8 cellular contexts compared by ENCODE assay signal in genomic region chr11:64778473-64779298, GRCh38. TPM values are rescaled to one million over a fixed set of nuclear protein-coding genes. Genes with fewer than 3 reads are reported as not detected.
A peak's percentile ranks its signal among the peaks of the same experiment; 100 is the strongest.
DNase-seq lines count a peak whose midpoint lies in the region; ATAC-seq and TF ChIP-seq lines count a peak whose summit lies in the region.

SF1 (minus strand) TSS chr11:64778542; CDS start chr11:64778392, 150 bp downstream.

- peaks cover 35% of the 10 kb centered on the region for H3K36me3 ChIP-seq in SU-DHL-6 (ENCODE audit: low read length)
- H3K36me3 ChIP-seq in ovary, result no peaks in the 10 kb centered on the region
- H3K36me3 ChIP-seq in thyroid gland, result peaks cover 25 to 26% of the 10 kb centered on the region in 2 donors

- H3K27me3 ChIP-seq in SU-DHL-6 (ENCODE audit: low read length) (no peaks in the 10 kb centered on the region), ovary (no peaks in the 10 kb centered on the region), thyroid gland (no peaks in the 10 kb centered on the region)

- no peak for TF ChIP-seq CTCF in GM12864 (IDR thresholded peaks at IDR 0.05; ENCODE audit: low read depth, low read length, missing control alignments)
- TF ChIP-seq CTCF in SU-DHL-6 (IDR thresholded peaks at IDR 0.05; ENCODE audit: insufficient read depth, low read length, poor library complexity, severe bottlenecking), result no peak
- peak in 1 of 3 donors; percentile 50 for TF ChIP-seq CTCF in ovary (IDR thresholded peaks at IDR 0.05)
- TF ChIP-seq CTCF in thyroid gland (IDR thresholded peaks at IDR 0.05), result no peak

- peak within 1 kb of the TSS; percentile 76 for H3K4me3 ChIP-seq in GM12864 (ENCODE audit: low read depth, low read length)
- peak within 1 kb of the TSS; percentile 87 for H3K4me3 ChIP-seq in SU-DHL-6 (ENCODE audit: insufficient read depth, low read length, poor library complexity, severe bottlenecking)
- H3K4me3 ChIP-seq in ovary, result peak within 1 kb of the TSS; percentile 74
- peak within 1 kb of the TSS; percentile 75 to 92 (median 86) for H3K4me3 ChIP-seq in thyroid gland (replicated peaks in 1 of 3)

- H3K4me1 ChIP-seq in ovary (ENCODE audit: insufficient read depth) (peaks cover 7% of the 10 kb centered on the region), thyroid gland (peaks cover 17 to 23% of the 10 kb centered on the region in 2 donors)

- intact Hi-C loops in Right ventricle myocardium inferior (cut with DNase I) (loop anchor here (2.0 kb wide), 1 partner anchor 36 kb away; no protein-coding TSS in a partner anchor), ovary (cut with DNase I) (loop anchor here in 1 of 4 donors (5.0 kb wide), 1 partner anchor 36 kb away; the partner anchor contains the start of gene RASGRP2), thyroid gland (cut with DNase I) (no loop called here)

- peaks cover 38% of the 10 kb centered on the region for H3F3A ChIP-seq in SU-DHL-6 (ENCODE audit: insufficient read depth)

- H2AFZ ChIP-seq in SU-DHL-6 (ENCODE audit: low read depth, low read length, severe bottlenecking), result peak within 1 kb of the TSS; percentile 73

- DNase-seq in GM12864 (ENCODE audit: low read depth) (peak; percentile 100), NCI-H128 (lab: John Stamatoyannopoulos, UW; ENCODE audit: unreplicated experiment) (peak; percentile 100), Right ventricle myocardium inferior (ENCODE audit: missing footprints) (peak; percentile 99), ovary (peak; percentile 98 to 99 (median 98)), thyroid gland (peak; percentile 99 to 100)
- peak; percentile 98 for DNase-seq in activated naive CD8-positive, alpha-beta T cell treated with anti-CD3 and anti-CD28 coated beads, Interleukin-2, amount 50 U/mL, for 24 hours

- peak within 1 kb of the TSS; percentile 92 for H3K4me3 Mint-ChIP-seq in activated naive CD8-positive, alpha-beta T cell treated with anti-CD3 and anti-CD28 coated beads, Interleukin-2, amount 50 U/mL, for 24 hours

- H3K4me1 Mint-ChIP-seq in activated naive CD8-positive, alpha-beta T cell treated with anti-CD3 and anti-CD28 coated beads, Interleukin-2, amount 50 U/mL, for 24 hours, result peaks cover 59% of the 10 kb centered on the region

- peaks cover 42% of the 10 kb centered on the region for H3K36me3 Mint-ChIP-seq in activated naive CD8-positive, alpha-beta T cell treated with anti-CD3 and anti-CD28 coated beads, Interleukin-2, amount 50 U/mL, for 24 hours (ENCODE audit: low read depth)

- peaks cover 39% of the 10 kb centered on the region for H3K79me2 ChIP-seq in SU-DHL-6 (ENCODE audit: insufficient read depth, low read length)

- H3K9ac ChIP-seq in SU-DHL-6 (ENCODE audit: low read length), result peak within 1 kb of the TSS; percentile 89

- no peaks in the 10 kb centered on the region for H3K9me3 ChIP-seq in SU-DHL-6 (ENCODE audit: insufficient read depth, low read length)
- no peaks in the 10 kb centered on the region for H3K9me3 ChIP-seq in ovary
- no peaks in the 10 kb centered on the region for H3K9me3 ChIP-seq in thyroid gland

- peaks cover 3% of the 10 kb centered on the region for H3K27me3 Mint-ChIP-seq in activated naive CD8-positive, alpha-beta T cell treated with anti-CD3 and anti-CD28 coated beads, Interleukin-2, amount 50 U/mL, for 24 hours

- peak within 1 kb of the TSS; percentile 91 for H3K27ac ChIP-seq in SU-DHL-6 (ENCODE audit: low read depth, low read length)
- H3K27ac ChIP-seq in ovary, result peak within 1 kb of the TSS; percentile 96 to 100
- peak within 1 kb of the TSS; percentile 93 to 98 (median 97) for H3K27ac ChIP-seq in thyroid gland

- TF ChIP-seq POLR2A in ovary (IDR thresholded peaks at IDR 0.05) (peak; percentile 97), thyroid gland (IDR thresholded peaks at IDR 0.05) (peak; percentile 56 to 97)

- ATAC-seq in HG02678 (IDR thresholded peaks at IDR 0.05; ENCODE audit: unreplicated experiment), result peak; percentile 82
- ATAC-seq in activated naive CD8-positive, alpha-beta T cell treated with anti-CD3 and anti-CD28 coated beads, Interleukin-2, amount 50 U/mL, for 24 hours, result peak; percentile 94
- ATAC-seq in Right ventricle myocardium inferior, result peak; percentile 96

- 0 to 1% (median 1%) methylated on average over 57 to 80 of the region's 80 CpGs for WGBS in ovary, 3 donors
- WGBS in thyroid gland, 2 donors, result 0% methylated on average over 29 to 54 of the region's 80 CpGs

- TF ChIP-seq EP300 in ovary (IDR thresholded peaks at IDR 0.05), result peak; percentile 11

- H3K9me2 ChIP-seq in SU-DHL-6 (replicated peaks; ENCODE audit: insufficient read depth, low read length), result no peaks in the 10 kb centered on the region

- H3K4me2 ChIP-seq in SU-DHL-6 (ENCODE audit: low read depth, low read length, poor library complexity, severe bottlenecking), result peak within 1 kb of the TSS; percentile 90

- peak within 1 kb of the TSS; percentile 98 for H3K27ac Mint-ChIP-seq in activated naive CD8-positive, alpha-beta T cell treated with anti-CD3 and anti-CD28 coated beads, Interleukin-2, amount 50 U/mL, for 24 hours

- H3K9me3 Mint-ChIP-seq in activated naive CD8-positive, alpha-beta T cell treated with anti-CD3 and anti-CD28 coated beads, Interleukin-2, amount 50 U/mL, for 24 hours, result no peaks in the 10 kb centered on the region

- peaks cover 35% of the 10 kb centered on the region for H4K20me1 ChIP-seq in SU-DHL-6 (ENCODE audit: low read depth, low read length)

RNA-seq across cellular contexts. Expression of gene SF1, which starts in this region (rescaled TPM):
- total RNA-seq in Right ventricle myocardium inferior, result 172 TPM
- 100 to 1,000 TPM; 231 to 380 (median 306) TPM for total RNA-seq in ovary
- 100 to 1,000 TPM; 131 to 388 TPM for polyA plus RNA-seq in ovary
- 100 to 1,000 TPM; 171 to 419 (median 297) TPM for total RNA-seq in thyroid gland

Comparison
In these comparisons a context has a peak if more than half of its experiments do, and no peak if none do; other contexts are left out.
1. Peak in every context shown above with its lines: DNase-seq, ATAC-seq, H3K4me3 ChIP-seq and H3K27ac ChIP-seq.